Comparison of ENCODE assay signal across 8 cellular contexts in the genomic region with DNA sequence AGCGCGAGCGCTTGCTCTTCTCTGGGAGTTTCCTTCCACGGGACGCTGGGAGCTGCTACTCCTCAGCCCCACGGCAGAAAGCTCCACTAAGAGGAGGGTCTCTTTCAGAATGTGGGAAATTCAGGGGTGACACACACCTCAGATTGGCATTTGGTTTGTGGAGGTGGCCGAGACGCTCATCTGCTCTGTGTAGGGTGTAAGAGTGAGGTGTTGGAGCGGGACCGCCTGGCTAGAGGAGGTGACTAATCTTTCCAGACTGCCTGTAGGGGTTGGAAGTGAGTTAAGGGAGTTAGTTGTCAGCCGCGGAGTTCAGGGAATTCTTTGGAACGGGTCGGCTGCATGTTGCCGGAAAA. TPM values are rescaled to one million over a fixed set of nuclear protein-coding genes. Genes with fewer than 3 reads are reported as not detected.
A peak's percentile ranks its signal among the peaks of the same experiment; 100 is the strongest.
DNase-seq lines count a peak whose midpoint lies in the region; ATAC-seq and TF ChIP-seq lines count a peak whose summit lies in the region.

No MANE protein-coding gene starts in this region.

- peak overlapping the region; percentile 71 for H3K4me3 Mint-ChIP-seq in central memory CD8-positive, alpha-beta T cell

- peaks cover 32% of the 10 kb centered on the region for H3K36me3 Mint-ChIP-seq in central memory CD8-positive, alpha-beta T cell (ENCODE audit: insufficient read depth)

- H3K27me3 Mint-ChIP-seq in central memory CD8-positive, alpha-beta T cell: no peaks in the 10 kb centered on the region

- H3K9me3 ChIP-seq in left lung: no peaks in the 10 kb centered on the region

- H3K4me1 Mint-ChIP-seq in central memory CD8-positive, alpha-beta T cell: peaks cover 32% of the 10 kb centered on the region

- H3K27ac ChIP-seq in left lung: peak overlapping the region; percentile 40 to 86

- H3K27ac Mint-ChIP-seq in central memory CD8-positive, alpha-beta T cell (ENCODE audit: low read depth): peak overlapping the region; percentile 82

- intact Hi-C loops in left lung (cut with DNase I): no loop called here

- H3K4me3 ChIP-seq in GM12865 (ENCODE audit: low read depth, low read length) (peak overlapping the region; percentile 91), left lung (peak overlapping the region; percentile 86 to 100)

- no peaks in the 10 kb centered on the region for H3K27me3 ChIP-seq in left lung

- no peaks in the 10 kb centered on the region for H3K9me3 Mint-ChIP-seq in central memory CD8-positive, alpha-beta T cell

- peak; percentile 33 for ATAC-seq in HG02973 (IDR thresholded peaks at IDR 0.05; ENCODE audit: unreplicated experiment)
- ATAC-seq in central memory CD8-positive, alpha-beta T cell (replicated peaks; ENCODE audit: extremely low read depth, poor library complexity, severe bottlenecking): no peak
- peak; percentile 70 for ATAC-seq in left lung
- ATAC-seq in HG02623 (IDR thresholded peaks at IDR 0.05; ENCODE audit: unreplicated experiment): no peak

- H3K4me1 ChIP-seq in left lung: peaks cover 10 to 22% of the 10 kb centered on the region in 2 donors

- DNase-seq in GM12865 (ENCODE audit: low read depth) (peak; percentile 32), T follicular helper cell (ENCODE audit: low read depth) (peak; percentile 17), left lung (no peak), GM19240 (ENCODE audit: insufficient read length, low spot score) (no peak)
- DNase-seq in central memory CD8-positive, alpha-beta T cell (ENCODE audit: low spot score in 2 of 2): no peak
- peak; percentile 36 to 58 for DNase-seq in stimulated activated CD4-positive, alpha-beta T cell treated with anti-CD3 and anti-CD28 coated beads, Interleukin-4, amount 100 ng/mL, for 4 hours

- H3K36me3 ChIP-seq in left lung: peaks cover 4 to 33% of the 10 kb centered on the region in 2 donors

- TF ChIP-seq CTCF in GM12865 (IDR thresholded peaks at IDR 0.05; ENCODE audit: insufficient read depth, low read depth, low read length, missing control alignments) (no peak), left lung (IDR thresholded peaks at IDR 0.05) (no peak)

RNA-seq across cellular contexts. Expression of a gene that starts 0.7 kb away (rescaled TPM):
- total RNA-seq in left lung: 100 to 1,000 TPM in 1 of 2 donors, 10 to 100 TPM in 1; 67.4 to 115 TPM

RNA-seq across cellular contexts. Expression of a gene that starts 41.7 kb away (rescaled TPM):
- total RNA-seq in left lung: 1 to 10 TPM; 1.3 to 1.5 TPM

Comparison
In these comparisons a context has a peak if more than half of its experiments do, and no peak if none do; other contexts are left out.
1. DNase-seq: peak in GM12865 (single experiment), T follicular helper cell (single experiment) and stimulated activated CD4-positive, alpha-beta T cell treated with anti-CD3 and anti-CD28 coated beads, Interleukin-4, amount 100 ng/mL, for 4 hours (2 of 2); none in central memory CD8-positive, alpha-beta T cell (0 of 2), left lung (0 of 2) and GM19240 (single experiment).
2. ATAC-seq: peak in HG02973 (single experiment) and left lung (single experiment); none in central memory CD8-positive, alpha-beta T cell (single experiment) and HG02623 (single experiment).